Comparison of ENCODE assay signal across 28 cellular contexts in genomic region chr3:59364471-59364870, GRCh38.
DNase-seq lines count a peak whose midpoint lies in the region; ATAC-seq and TF ChIP-seq lines count a peak whose summit lies in the region.
"Had no signal": no experiment of that assay in that cellular context is flagged by ENCODE, and none has a peak within 500 bp of the region (broad histone marks: within the 10 kb centered on the region; RNA-seq: fewer than 3 reads in every experiment).

No MANE protein-coding gene starts in this region.

- no peak for TF ChIP-seq RAD21 in IMR-90 (IDR thresholded peaks at IDR 0.05; ENCODE audit: low read length)

- H3K4me1 Mint-ChIP-seq in activated T-helper 2 cell treated with anti-CD3 and anti-CD28 coated beads, Interferon-gamma antibody, Interleukin-2, Interleukin-4, amounts not matched to agents 10 μg/mL and 5 μg/mL and 100 μg/mL, durations not matched to agents 14 hours and 24 hours and 36 hours (ENCODE audit: low read depth) = peaks cover 19% of the 10 kb centered on the region
- H3K4me1 Mint-ChIP-seq in effector memory CD8-positive, alpha-beta T cell (ENCODE audit: low read depth in 2 of 2) = peaks cover 5 to 6% of the 10 kb centered on the region in 2 donors

- H3K9me3 Mint-ChIP-seq in activated T-helper 2 cell treated with anti-CD3 and anti-CD28 coated beads, Interferon-gamma antibody, Interleukin-2, Interleukin-4, amounts not matched to agents 10 μg/mL and 5 μg/mL and 100 μg/mL, durations not matched to agents 14 hours and 24 hours and 36 hours = peaks cover 11% of the 10 kb centered on the region
- H3K9me3 Mint-ChIP-seq in effector memory CD8-positive, alpha-beta T cell = no peaks in the 10 kb centered on the region
- H3K9me3 Mint-ChIP-seq: natural killer cell treated with Interleukin-12 subunit alpha and Interleukin-12 subunit beta and Interleukin-15 and Interleukin-18, amount 100 ng/mL, for 72 hours had no signal

- no peak overlapping the region for H3K23ac ChIP-seq in IMR-90 (ENCODE audit: low read depth, low read length)

- peak; percentile 67 for ATAC-seq in IMR-90 (ENCODE audit: low read depth)
- no peak for ATAC-seq in GM18505 (IDR thresholded peaks at IDR 0.05; ENCODE audit: unreplicated experiment)
- ATAC-seq in effector memory CD8-positive, alpha-beta T cell (replicated peaks) = no peak
- ATAC-seq in GM18873 (IDR thresholded peaks at IDR 0.05; ENCODE audit: low FRiP score, unreplicated experiment) = no peak
- ATAC-seq: A549; activated CD8-positive, alpha-beta T cell treated with anti-CD3 and anti-CD28 coated beads, Interleukin-2, amount 10 ng/mL, durations not matched to agents 7 days and 5 days; lower lobe of right lung; mucosa of descending colon; natural killer cell treated with Interleukin-12 subunit alpha and Interleukin-12 subunit beta and Interleukin-15 and Interleukin-18, amount 100 ng/mL, for 72 hours had no signal

- no peak overlapping the region for H3K4ac ChIP-seq in IMR-90 (ENCODE audit: low read depth, low read length)

- no peaks in the 10 kb centered on the region for H3K36me3 Mint-ChIP-seq in activated T-helper 2 cell treated with anti-CD3 and anti-CD28 coated beads, Interferon-gamma antibody, Interleukin-2, Interleukin-4, amounts not matched to agents 10 μg/mL and 5 μg/mL and 100 μg/mL, durations not matched to agents 14 hours and 24 hours and 36 hours (ENCODE audit: low read depth)
- H3K36me3 Mint-ChIP-seq in effector memory CD8-positive, alpha-beta T cell (ENCODE audit: insufficient read depth) = no peaks in the 10 kb centered on the region
- H3K36me3 Mint-ChIP-seq: natural killer cell treated with Interleukin-12 subunit alpha and Interleukin-12 subunit beta and Interleukin-15 and Interleukin-18, amount 100 ng/mL, for 72 hours had no signal

- H4K5ac ChIP-seq in IMR-90 (ENCODE audit: low read depth, low read length) = no peak overlapping the region

- no peak overlapping the region for H3K27ac ChIP-seq in IMR-90 (ENCODE audit: insufficient read depth, low read length)
- H3K27ac ChIP-seq: A549; BLaER1 treated with 17β-estradiol and CSF1 and Interleukin-3, amounts not matched to agents 10 nM and 100 nM; coronary artery; esophagus muscularis mucosa; lower lobe of right lung; tibial nerve had no signal

- H3K27me3 Mint-ChIP-seq in activated T-helper 2 cell treated with anti-CD3 and anti-CD28 coated beads, Interferon-gamma antibody, Interleukin-2, Interleukin-4, amounts not matched to agents 10 μg/mL and 5 μg/mL and 100 μg/mL, durations not matched to agents 14 hours and 24 hours and 36 hours (ENCODE audit: low read depth) = no peaks in the 10 kb centered on the region
- H3K27me3 Mint-ChIP-seq in effector memory CD8-positive, alpha-beta T cell = peaks cover 6 to 8% of the 10 kb centered on the region in 2 donors

- H3K9ac ChIP-seq in IMR-90 (ENCODE audit: low read depth, low read length) = no peak overlapping the region
- H3K9ac ChIP-seq: BLaER1 treated with 17β-estradiol and CSF1 and Interleukin-3, amounts not matched to agents 10 nM and 100 nM had no signal

- no peak overlapping the region for H4K8ac ChIP-seq in IMR-90 (ENCODE audit: low read depth in 2 of 2, low read length in 2 of 2)

- H3K56ac ChIP-seq in IMR-90 (ENCODE audit: extremely low read depth, insufficient read depth, low read length) = no peak overlapping the region

- H2BK5ac ChIP-seq in IMR-90 (ENCODE audit: low read depth, low read length, poor library complexity, severe bottlenecking) = no peak overlapping the region

- in situ Hi-C loops in IMR-90 (cut with MboI; ENCODE audit: low sequenced_read_pairs) (no loop called here), astrocyte of the spinal cord (cut with HindIII; ENCODE audit: low sequenced_read_pairs) (no loop called here)

- H3K4me2 ChIP-seq in IMR-90 (ENCODE audit: low read depth, low read length) = no peak overlapping the region
- H3K4me2 ChIP-seq: A549; BLaER1 treated with 17β-estradiol and CSF1 and Interleukin-3, amounts not matched to agents 10 nM and 100 nM had no signal

- intact Hi-C loops in IMR-90 (cut with micrococcal nuclease) = no loop called here
- intact Hi-C loops in activated T-helper 2 cell treated with anti-CD3 and anti-CD28 coated beads, Interferon-gamma antibody, Interleukin-2, Interleukin-4, amounts not matched to agents 10 μg/mL and 5 μg/mL and 100 μg/mL, durations not matched to agents 14 hours and 24 hours and 36 hours (cut with micrococcal nuclease) = no loop called here

- DNase-seq in AG04449 (ENCODE audit: low read depth, low spot score) (peak; percentile 19), IMR-90 (peak; percentile 59), astrocyte of the spinal cord (ENCODE audit: low read depth, low spot score) (peak; percentile 31), hepatic stellate cell (ENCODE audit: low spot score) (peak; percentile 10)
- DNase-seq in activated T-helper 2 cell treated with anti-CD3 and anti-CD28 coated beads, Interferon-gamma antibody, Interleukin-2, Interleukin-4, amounts not matched to agents 10 μg/mL and 5 μg/mL and 100 μg/mL, durations not matched to agents 14 hours and 24 hours and 36 hours (ENCODE audit: low spot score) = no peak
- no peak for DNase-seq in effector memory CD8-positive, alpha-beta T cell
- DNase-seq: activated CD8-positive, alpha-beta T cell treated with anti-CD3 and anti-CD28 coated beads, Interleukin-2, amount 10 ng/mL, durations not matched to agents 7 days and 5 days; activated T-cell treated with anti-CD3 and anti-CD28 coated beads for 4 hours; GF-D8; HCEC 1CT; KBM-7; kidney glomerular epithelial cell; lower lobe of right lung; mucosa of descending colon; NCI-H1417 treated with DMSO at 0.1 percent for 48 hours; OCI-M1; retina; Right ventricle myocardium superior; stimulated activated CD4-positive, alpha-beta T cell treated with anti-CD3 and anti-CD28 coated beads, Interleukin-2, amount 100 ng/mL, for 48 hours had no signal

- no CpG with 5 or more reads among the region's 4 CpGs for WGBS in IMR-90 (ENCODE audit: extremely low coverage in 2 of 2, insufficient read length in 1 of 2), 2 experiments

- TF ChIP-seq POLR2A in IMR-90 (IDR thresholded peaks at IDR 0.05; ENCODE audit: low read depth, low read length) = no peak
- no peak for TF ChIP-seq POLR2A in GM18505 (IDR thresholded peaks at IDR 0.05; ENCODE audit: borderline replicate concordance, extremely low read depth, insufficient read depth, insufficient read length)

- no peak overlapping the region for H4K91ac ChIP-seq in IMR-90 (ENCODE audit: insufficient read depth, low read depth, low read length)

- H2BK20ac ChIP-seq in IMR-90 (ENCODE audit: low read depth, low read length) = no peak overlapping the region

- no peaks in the 10 kb centered on the region for H3K27me3 ChIP-seq in IMR-90 (ENCODE audit: control insufficient read depth, insufficient read depth, low read length)
- H3K27me3 ChIP-seq: BLaER1 treated with 17β-estradiol and CSF1 and Interleukin-3, amounts not matched to agents 10 nM and 100 nM; esophagus muscularis mucosa; tibial nerve had no signal

- no peak overlapping the region for H2BK120ac ChIP-seq in IMR-90 (ENCODE audit: low read depth, low read length)

- no peak overlapping the region for H2AK5ac ChIP-seq in IMR-90 (ENCODE audit: low read depth, low read length)

- no peak overlapping the region for H3K27ac Mint-ChIP-seq in activated T-helper 2 cell treated with anti-CD3 and anti-CD28 coated beads, Interferon-gamma antibody, Interleukin-2, Interleukin-4, amounts not matched to agents 10 μg/mL and 5 μg/mL and 100 μg/mL, durations not matched to agents 14 hours and 24 hours and 36 hours
- no peak overlapping the region for H3K27ac Mint-ChIP-seq in effector memory CD8-positive, alpha-beta T cell
- H3K27ac Mint-ChIP-seq: activated CD8-positive, alpha-beta T cell treated with anti-CD3 and anti-CD28 coated beads, Interleukin-2, amount 10 ng/mL, durations not matched to agents 7 days and 5 days; natural killer cell treated with Interleukin-12 subunit alpha and Interleukin-12 subunit beta and Interleukin-15 and Interleukin-18, amount 100 ng/mL, for 72 hours; T-helper 2 cell treated with Interferon-gamma antibody and Interleukin-4, amounts not matched to agents 5 μg/mL and 100 μg/mL, for 36 hours had no signal

- H3K4me3 Mint-ChIP-seq in activated T-helper 2 cell treated with anti-CD3 and anti-CD28 coated beads, Interferon-gamma antibody, Interleukin-2, Interleukin-4, amounts not matched to agents 10 μg/mL and 5 μg/mL and 100 μg/mL, durations not matched to agents 14 hours and 24 hours and 36 hours (ENCODE audit: low read depth) = no peak overlapping the region
- H3K4me3 Mint-ChIP-seq in effector memory CD8-positive, alpha-beta T cell = no peak overlapping the region
- H3K4me3 Mint-ChIP-seq: activated CD8-positive, alpha-beta T cell treated with anti-CD3 and anti-CD28 coated beads, Interleukin-2, amount 10 ng/mL, durations not matched to agents 7 days and 5 days; natural killer cell treated with Interleukin-12 subunit alpha and Interleukin-12 subunit beta and Interleukin-15 and Interleukin-18, amount 100 ng/mL, for 72 hours; T-helper 2 cell treated with Interferon-gamma antibody and Interleukin-4, amounts not matched to agents 5 μg/mL and 100 μg/mL, for 36 hours had no signal

- no TSS peak for BruUV-seq in IMR-90 (replicated peaks; lab: Mats Ljungman, UMichigan)

- peaks cover 10% of the 10 kb centered on the region for H3K9me3 ChIP-seq in IMR-90 (ENCODE audit: control insufficient read depth, insufficient read depth, low read length)
- H3K9me3 ChIP-seq: A549, esophagus muscularis mucosa, lower lobe of right lung, mucosa of descending colon had no signal

- dilution Hi-C loops in IMR-90 (cut with HindIII; ENCODE audit: low sequenced_read_pairs, unreplicated experiment) = no loop called here

- H3K36me3 ChIP-seq in IMR-90 (ENCODE audit: control insufficient read depth, insufficient read depth, low read length) = no peaks in the 10 kb centered on the region
- H3K36me3 ChIP-seq: BLaER1 treated with 17β-estradiol and CSF1 and Interleukin-3, amounts not matched to agents 10 nM and 100 nM; esophagus muscularis mucosa; lower lobe of right lung; tibial nerve had no signal

- H2AFZ ChIP-seq in IMR-90 (replicated peaks; ENCODE audit: low read length, poor library complexity) = no peak overlapping the region

- no peak for TF ChIP-seq CTCF in AG04449 (IDR thresholded peaks at IDR 0.05; ENCODE audit: insufficient read depth, low read length, missing control alignments)
- TF ChIP-seq CTCF in IMR-90 (conservative IDR thresholded peaks at IDR 0.05; ENCODE audit: low read depth, low read length) = no peak
- no peak for TF ChIP-seq CTCF in astrocyte of the spinal cord (IDR thresholded peaks at IDR 0.05; ENCODE audit: low read depth, low read length)

- no peak overlapping the region for H2AK9ac ChIP-seq in IMR-90 (replicated peaks; ENCODE audit: low read depth, low read length, poor library complexity)

- CTCF ChIA-PET in AG04449 (lab: Yijun Ruan, JAX) = no interaction called here
- CTCF ChIA-PET in IMR-90 (lab: Yijun Ruan, JAX) = no interaction called here

- H3K14ac ChIP-seq in IMR-90 (replicated peaks; ENCODE audit: low read depth, low read length) = no peak overlapping the region

- H2BK15ac ChIP-seq in IMR-90 (ENCODE audit: low read depth, low read length) = no peak overlapping the region

- POLR2A ChIA-PET in AG04449 (lab: Yijun Ruan, JAX) = no interaction called here
- POLR2A ChIA-PET in IMR-90 (lab: Charles Lee; ENCODE audit: unreplicated experiment) = no interaction called here

- peaks cover 2% of the 10 kb centered on the region; the same call in 1 of the 2 replicates for H3K4me1 ChIP-seq in IMR-90 (ENCODE audit: control insufficient read depth, insufficient read depth, low read length)
- H3K4me1 ChIP-seq: A549, esophagus muscularis mucosa, lower lobe of right lung, tibial nerve had no signal

- no peaks in the 10 kb centered on the region for H3K79me1 ChIP-seq in IMR-90 (ENCODE audit: low read depth in 1 of 2, low read length in 2 of 2)

- no peaks in the 10 kb centered on the region for H4K20me1 ChIP-seq in IMR-90 (ENCODE audit: insufficient read depth, low read length)
- H4K20me1 ChIP-seq: BLaER1 treated with 17β-estradiol and CSF1 and Interleukin-3, amounts not matched to agents 10 nM and 100 nM had no signal

- H3K18ac ChIP-seq in IMR-90 (ENCODE audit: low read depth, low read length) = no peak overlapping the region

- no peak overlapping the region for H3K4me3 ChIP-seq in AG04449 (ENCODE audit: low read depth, low read length)
- no peak overlapping the region for H3K4me3 ChIP-seq in IMR-90 (ENCODE audit: insufficient read depth, low read depth, low read length)
- no peak overlapping the region for H3K4me3 ChIP-seq in astrocyte of the spinal cord (ENCODE audit: low read depth, low read length)
- H3K4me3 ChIP-seq: A549; BLaER1 treated with 17β-estradiol and CSF1 and Interleukin-3, amounts not matched to agents 10 nM and 100 nM; coronary artery; esophagus muscularis mucosa; lower lobe of right lung; mucosa of descending colon; tibial nerve had no signal

- H3K9me1 ChIP-seq in IMR-90 (ENCODE audit: insufficient read depth, low read length) = no peaks in the 10 kb centered on the region

Comparison
In these comparisons a context has a peak if more than half of its experiments do, and no peak if none do; other contexts are left out.
1. DNase-seq: peak in AG04449 (single experiment), IMR-90 (single experiment), astrocyte of the spinal cord (single experiment) and hepatic stellate cell (single experiment); none in activated T-helper 2 cell treated with anti-CD3 and anti-CD28 coated beads, Interferon-gamma antibody, Interleukin-2, Interleukin-4, amounts not matched to agents 10 μg/mL and 5 μg/mL and 100 μg/mL, durations not matched to agents 14 hours and 24 hours and 36 hours (single experiment) and effector memory CD8-positive, alpha-beta T cell (0 of 3).